In the genomic region with DNA sequence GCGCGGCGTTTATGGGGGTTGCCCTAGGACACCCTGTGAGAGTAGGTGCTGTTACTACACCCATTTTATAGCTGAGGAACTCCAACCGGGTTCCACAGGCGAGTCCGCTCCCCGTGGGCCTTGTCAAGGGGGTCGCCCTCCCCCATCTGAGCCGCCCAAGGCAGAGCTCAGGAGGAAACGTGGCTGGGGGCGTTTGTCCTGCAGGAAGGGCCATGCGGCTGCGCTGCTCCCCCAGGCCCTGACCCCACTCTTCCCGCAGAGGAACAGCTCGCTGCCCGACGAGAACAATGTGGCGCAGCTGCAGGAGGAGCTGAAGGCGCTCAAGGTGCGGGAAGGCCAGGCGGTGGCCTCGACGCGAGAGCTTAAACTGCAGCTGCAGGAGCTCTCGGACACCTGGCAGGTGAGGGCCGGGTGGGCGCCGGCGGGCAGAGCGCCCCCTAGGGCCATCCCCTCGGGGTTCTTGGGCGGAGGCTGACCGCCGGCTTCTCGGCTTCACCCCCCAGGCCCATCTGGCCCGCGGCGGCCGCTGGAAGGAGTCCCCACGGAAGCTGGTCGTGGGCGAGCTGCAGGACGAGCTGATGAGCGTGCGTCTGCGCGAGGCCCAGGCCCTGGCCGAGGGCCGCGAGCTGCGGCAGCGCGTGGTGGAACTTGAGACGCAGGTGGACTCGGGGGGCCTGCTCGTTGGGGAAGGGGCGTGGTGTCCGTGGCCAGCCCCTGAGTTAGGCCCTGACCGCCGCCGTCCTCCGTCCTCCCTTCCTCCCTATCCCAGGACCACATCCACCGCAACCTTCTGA, we compare ENCODE assay signal across 1 cellular context.
TF ChIP-seq lines count a peak whose summit lies in the region.

No MANE protein-coding gene starts in this region.

TF ChIP-seq in SK-N-SH, 30 proteins besides CTCF, POLR2A, EP300 and RAD21 (continued from another document):
- TF ChIP-seq USF2 (IDR thresholded peaks at IDR 0.05; ENCODE audit: borderline replicate concordance, low read depth, low read length) (no peak), FOXJ3 (CRISPR knock-in tag; IDR thresholded peaks at IDR 0.05) (no peak), MAX (IDR thresholded peaks at IDR 0.05; ENCODE audit: low read depth) (no peak), RCOR1 (IDR thresholded peaks at IDR 0.05; ENCODE audit: low read length) (no peak)
